ENCODE assay signal across 1 cellular context in genomic region chr7:129947001-129947400, GRCh38.
TF ChIP-seq lines count a peak whose summit lies in the region.

No MANE protein-coding gene starts in this region.

TF ChIP-seq in GM23338, 12 proteins besides CTCF, POLR2A, EP300 and RAD21 (continued from another document):
- no peak for TF ChIP-seq ZNF462 (CRISPR knock-in tag; IDR thresholded peaks at IDR 0.05)
- no peak for TF ChIP-seq CREB1 (CRISPR knock-in tag; IDR thresholded peaks at IDR 0.05; ENCODE audit: low read depth)
- no peak for TF ChIP-seq REST (IDR thresholded peaks at IDR 0.05; ENCODE audit: unreplicated experiment)
- TF ChIP-seq NANOG (IDR thresholded peaks at IDR 0.05; ENCODE audit: borderline replicate concordance), result no peak
- TF ChIP-seq ETS1 (IDR thresholded peaks at IDR 0.05), result no peak
- TF ChIP-seq EZH2phosphoT487 (IDR thresholded peaks at IDR 0.05; ENCODE audit: unreplicated experiment), result no peak
- TF ChIP-seq ZNF114 (CRISPR knock-in tag; IDR thresholded peaks at IDR 0.05), result no peak
TF ChIP-seq in GM23338: peak in this region for 0.
